Comparison of ENCODE assay signal across 8 cellular contexts in genomic region chr17:81509048-81509686, GRCh38. TPM values are rescaled to one million over a fixed set of nuclear protein-coding genes. Genes with fewer than 3 reads are reported as not detected.
DNase-seq lines count a peak whose midpoint lies in the region; ATAC-seq and TF ChIP-seq lines count a peak whose summit lies in the region.

No MANE protein-coding gene starts in this region.

- H3K9me3 Mint-ChIP-seq in T-helper 1 cell treated with Interleukin-12 subunit alpha and Interleukin-12 subunit beta and Interleukin-4 antibody, amounts not matched to agents 30 μg/mL and 1 μg/mL, for 36 hours = no peaks in the 10 kb centered on the region

- TF ChIP-seq POLR2A in prostate gland (IDR thresholded peaks at IDR 0.05) = no peak

- H3K4me1 ChIP-seq in heart right ventricle = peaks cover 0 to 35% (median 22%) of the 10 kb centered on the region in 9 donors
- no peaks in the 10 kb centered on the region for H3K4me1 ChIP-seq in esophagus (ENCODE audit: control insufficient read depth in 2 of 2, insufficient read depth in 2 of 2, low read length in 1 of 2)
- no peaks in the 10 kb centered on the region for H3K4me1 ChIP-seq in prostate gland (replicated peaks)

- peak overlapping the region; percentile 73 to 99 (median 94) for H3K4me3 ChIP-seq in heart right ventricle
- H3K4me3 ChIP-seq in esophagus (ENCODE audit: low read depth in 1 of 2, low read length in 2 of 2) = peak overlapping the region; percentile 77 to 80
- H3K4me3 ChIP-seq in prostate gland = peak overlapping the region; percentile 89 to 97

- H3K9me3 ChIP-seq in heart right ventricle (peaks cover 0 to 5% (median 0%) of the 10 kb centered on the region in 11 donors), esophagus (ENCODE audit: control insufficient read depth in 2 of 2, insufficient read depth in 1 of 2, low read depth in 1 of 2, low read length in 1 of 2) (no peaks in the 10 kb centered on the region), prostate gland (no peaks in the 10 kb centered on the region)

- TF ChIP-seq CTCF in heart right ventricle (IDR thresholded peaks at IDR 0.05) (no peak), prostate gland (IDR thresholded peaks at IDR 0.05) (no peak)

- no peak for ATAC-seq in heart right ventricle
- no peak for ATAC-seq in HG02852 (IDR thresholded peaks at IDR 0.05; ENCODE audit: unreplicated experiment)
- ATAC-seq in GM19324 (IDR thresholded peaks at IDR 0.05; ENCODE audit: low FRiP score, unreplicated experiment) = no peak

- H3K36me3 Mint-ChIP-seq in T-helper 1 cell treated with Interleukin-12 subunit alpha and Interleukin-12 subunit beta and Interleukin-4 antibody, amounts not matched to agents 30 μg/mL and 1 μg/mL, for 36 hours (ENCODE audit: low read depth) = peaks cover 45% of the 10 kb centered on the region

- H3K27me3 Mint-ChIP-seq in T-helper 1 cell treated with Interleukin-12 subunit alpha and Interleukin-12 subunit beta and Interleukin-4 antibody, amounts not matched to agents 30 μg/mL and 1 μg/mL, for 36 hours (ENCODE audit: low read depth) = peaks cover 7% of the 10 kb centered on the region

- peaks cover 20% of the 10 kb centered on the region for H3K4me1 Mint-ChIP-seq in T-helper 1 cell treated with Interleukin-12 subunit alpha and Interleukin-12 subunit beta and Interleukin-4 antibody, amounts not matched to agents 30 μg/mL and 1 μg/mL, for 36 hours (ENCODE audit: low read depth)

- peak overlapping the region; percentile 96 for H3K4me3 Mint-ChIP-seq in T-helper 1 cell treated with Interleukin-12 subunit alpha and Interleukin-12 subunit beta and Interleukin-4 antibody, amounts not matched to agents 30 μg/mL and 1 μg/mL, for 36 hours

- no peaks in the 10 kb centered on the region for H3K27me3 ChIP-seq in heart right ventricle
- H3K27me3 ChIP-seq in esophagus (ENCODE audit: control insufficient read depth in 1 of 2, insufficient read depth in 2 of 2, low read length in 2 of 2) = no peaks in the 10 kb centered on the region
- H3K27me3 ChIP-seq in prostate gland (replicated peaks; ENCODE audit: insufficient read depth) = no peaks in the 10 kb centered on the region

- H3K27ac Mint-ChIP-seq in T-helper 1 cell treated with Interleukin-12 subunit alpha and Interleukin-12 subunit beta and Interleukin-4 antibody, amounts not matched to agents 30 μg/mL and 1 μg/mL, for 36 hours = peak overlapping the region; percentile 86

- H3K36me3 ChIP-seq in heart right ventricle (peaks cover 8 to 47% (median 34%) of the 10 kb centered on the region in 9 donors), esophagus (ENCODE audit: control insufficient read depth in 2 of 2, insufficient read depth in 2 of 2, low read length in 1 of 2) (peaks cover 9 to 29% of the 10 kb centered on the region in 2 donors), prostate gland (peaks cover 10 to 20% of the 10 kb centered on the region in 2 donors)

- no peak for DNase-seq in heart right ventricle
- DNase-seq in cardiac septum (ENCODE audit: low spot score) = no peak
- DNase-seq in prostate gland (ENCODE audit: low spot score) = no peak
- DNase-seq in NCI-H187 (lab: John Stamatoyannopoulos, UW) = no peak

- WGBS in heart right ventricle, 2 donors = 22 to 27% methylated on average over 8 of the region's 8 CpGs
- 27 to 36% methylated on average over 8 of the region's 8 CpGs for WGBS in esophagus, 2 donors
- WGBS in prostate gland = 24% methylated on average over 8 of the region's 8 CpGs

- peak overlapping the region in 7 of 10 donors; percentile 26 to 100 (median 100) for H3K27ac ChIP-seq in heart right ventricle
- peak overlapping the region; percentile 36 to 82 for H3K27ac ChIP-seq in esophagus (ENCODE audit: low read depth in 2 of 2, low read length in 1 of 2)
- peak overlapping the region; percentile 100 for H3K27ac ChIP-seq in prostate gland

- intact Hi-C loops in heart right ventricle (cut with DNase I) (no loop called here), cardiac septum (cut with DNase I) (no loop called here), prostate gland (cut with DNase I) (no loop called here)

RNA-seq across cellular contexts. Expression of gene ACTG1, which starts 3.4 kb away (rescaled TPM):
- total RNA-seq in heart right ventricle = 100 to 1,000 TPM; 298 to 959 (median 345) TPM
- polyA plus RNA-seq in heart right ventricle = 1,000 to 10,000 TPM in 1 of 2 donors, 100 to 1,000 TPM in 1; 290 to 1,180 TPM
- total RNA-seq in cardiac septum = 634 TPM
- polyA plus RNA-seq in esophagus = 1,000 to 10,000 TPM; 1,763 to 5,708 TPM
- 1,000 to 10,000 TPM; 2,438 to 3,181 TPM for total RNA-seq in prostate gland

RNA-seq across cellular contexts. Expression of gene FSCN2, which starts 19.0 kb away (rescaled TPM):
- total RNA-seq in heart right ventricle (1 to 10 TPM in 1 of 10 donors, under 1 TPM in 7, not detected in 2; 0.28 to 1.3 (median 0.45) TPM), cardiac septum (1.1 TPM), prostate gland (1 to 10 TPM; 3.1 to 5.6 TPM)
- polyA plus RNA-seq in heart right ventricle (under 1 TPM; 0.14 to 0.95 TPM), esophagus (1 to 10 TPM in 1 of 2 donors, under 1 TPM in 1; 0.54 to 2.0 TPM)

RNA-seq across cellular contexts. Expression of gene FAAP100, which starts 43.0 kb away (rescaled TPM):
- total RNA-seq in heart right ventricle = 10 to 100 TPM in 8 of 10 donors, 1 to 10 TPM in 2; 8.7 to 17.2 (median 10.7) TPM
- 10 to 100 TPM; 16.5 to 30.6 TPM for polyA plus RNA-seq in heart right ventricle
- 13.6 TPM for total RNA-seq in cardiac septum
- polyA plus RNA-seq in esophagus = 10 to 100 TPM; 17.3 to 27.1 TPM
- 10 to 100 TPM; 27.8 to 44.4 TPM for total RNA-seq in prostate gland
